ENCODE assay signal across 23 cellular contexts in genomic region chr7:151679073-151679708, GRCh38.
DNase-seq lines count a peak whose midpoint lies in the region; ATAC-seq, FAIRE-seq and TF ChIP-seq lines count a peak whose summit lies in the region.
"Had no signal": no experiment of that assay in that cellular context is flagged by ENCODE, and none has a peak within 500 bp of the region (broad histone marks: within the 10 kb centered on the region; RNA-seq: fewer than 3 reads in every experiment).

No MANE protein-coding gene starts in this region.

- peaks cover 30% of the 10 kb centered on the region for H3K4me1 Mint-ChIP-seq in stimulated activated naive CD8-positive, alpha-beta T cell treated with anti-CD3 and anti-CD28 coated beads, Interleukin-15, amount 100 ng/mL, for 72 hours
- H3K4me1 Mint-ChIP-seq in naive thymus-derived CD8-positive, alpha-beta T cell: peaks cover 25 to 45% (median 40%) of the 10 kb centered on the region in 4 donors
- H3K4me1 Mint-ChIP-seq in activated CD4-positive, alpha-beta memory T cell treated with anti-CD3 and anti-CD28 coated beads for 36 hours (ENCODE audit: low read depth): peaks cover 16% of the 10 kb centered on the region

- peak overlapping the region in 1 of 2 donors; percentile 35 for H3K4me3 Mint-ChIP-seq in stimulated activated naive CD8-positive, alpha-beta T cell treated with anti-CD3 and anti-CD28 coated beads, Interleukin-15, amount 100 ng/mL, for 72 hours
- H3K4me3 Mint-ChIP-seq in naive thymus-derived CD8-positive, alpha-beta T cell: peak overlapping the region in 8 of 10 donors; percentile 19 to 71 (median 64)
- no peak overlapping the region for H3K4me3 Mint-ChIP-seq in activated CD4-positive, alpha-beta memory T cell treated with anti-CD3 and anti-CD28 coated beads for 36 hours
- H3K4me3 Mint-ChIP-seq: activated CD4-positive, alpha-beta T cell treated with anti-CD3 and anti-CD28 coated beads, Interleukin-2, amount 10 ng/mL, durations not matched to agents 24 days and 14 days; activated naive CD4-positive, alpha-beta T cell treated with anti-CD3 and anti-CD28 coated beads, Interleukin-2, amount 10 ng/mL, durations not matched to agents 7 days and 5 days; brain had no signal

- no peak overlapping the region for H4K91ac ChIP-seq in H1 (replicated peaks; ENCODE audit: insufficient read length, low read length)

- no peak overlapping the region for H2BK120ac ChIP-seq in H1 (replicated peaks; ENCODE audit: low read depth, low read length)

- H3K27ac Mint-ChIP-seq in stimulated activated naive CD8-positive, alpha-beta T cell treated with anti-CD3 and anti-CD28 coated beads, Interleukin-15, amount 100 ng/mL, for 72 hours: peak overlapping the region in 1 of 2 donors; percentile 79
- H3K27ac Mint-ChIP-seq in naive thymus-derived CD8-positive, alpha-beta T cell: peak overlapping the region in 8 of 10 donors; percentile 22 to 88 (median 69)
- H3K27ac Mint-ChIP-seq in activated CD4-positive, alpha-beta memory T cell treated with anti-CD3 and anti-CD28 coated beads for 36 hours: no peak overlapping the region
- H3K27ac Mint-ChIP-seq: activated CD4-positive, alpha-beta T cell treated with anti-CD3 and anti-CD28 coated beads, Interleukin-2, amount 10 ng/mL, durations not matched to agents 24 days and 14 days; activated naive CD4-positive, alpha-beta T cell treated with anti-CD3 and anti-CD28 coated beads, Interleukin-2, amount 10 ng/mL, durations not matched to agents 7 days and 5 days had no signal

- H2BK15ac ChIP-seq in H1 (ENCODE audit: low read length): no peak overlapping the region

- intact Hi-C loops in activated CD4-positive, alpha-beta memory T cell treated with anti-CD3 and anti-CD28 coated beads for 36 hours (cut with micrococcal nuclease): no loop called here

- H4K8ac ChIP-seq in H1 (ENCODE audit: extremely low read depth, insufficient read depth, low read length): peak overlapping the region; percentile 51; the same call in 1 of the 2 replicates

- no peak overlapping the region for H4K5ac ChIP-seq in H1 (ENCODE audit: insufficient read length, low read depth, low read length)

- no peak overlapping the region for H3K23ac ChIP-seq in H1 (ENCODE audit: insufficient read length)

- no peak overlapping the region for H3K27ac ChIP-seq in H1 (ENCODE audit: low read depth, low read length)
- H3K27ac ChIP-seq: thoracic aorta had no signal

- H3K36me3 Mint-ChIP-seq in naive thymus-derived CD8-positive, alpha-beta T cell: peaks cover 0 to 18% (median 9%) of the 10 kb centered on the region in 3 donors
- H3K36me3 Mint-ChIP-seq in activated CD4-positive, alpha-beta memory T cell treated with anti-CD3 and anti-CD28 coated beads for 36 hours: no peaks in the 10 kb centered on the region
- H3K36me3 Mint-ChIP-seq: activated naive CD4-positive, alpha-beta T cell treated with anti-CD3 and anti-CD28 coated beads, Interleukin-2, amount 10 ng/mL, durations not matched to agents 7 days and 5 days; brain had no signal

- POLR2A ChIA-PET in H1 (lab: Charles Lee; ENCODE audit: partially characterized antibody): interaction anchor here (0.7 kb wide), 1 partner anchor 653 kb away, joined by 4 read pairs; no protein-coding TSS in a partner anchor
- POLR2A ChIA-PET in naive thymus-derived CD8-positive, alpha-beta T cell (lab: Charles Lee): no interaction called here
- POLR2A ChIA-PET in activated CD4-positive, alpha-beta memory T cell treated with anti-CD3 and anti-CD28 coated beads for 36 hours (lab: Charles Lee): no interaction called here

- no peak for TF ChIP-seq POLR2A in H1 (IDR thresholded peaks at IDR 0.05; ENCODE audit: control extremely low read depth in 1 of 2, low read depth in 2 of 2, low read length in 2 of 2)

- H3K56ac ChIP-seq in H1 (replicated peaks; ENCODE audit: insufficient read length, low read depth, low read length): no peak overlapping the region

- H3K9me3 ChIP-seq in H1 (ENCODE audit: insufficient read depth in 2 of 2, low read depth in 1 of 2, low read length in 1 of 2): no peaks in the 10 kb centered on the region
- H3K9me3 ChIP-seq: gastrocnemius medialis, thoracic aorta had no signal

- H3K27me3 Mint-ChIP-seq in stimulated activated naive CD8-positive, alpha-beta T cell treated with anti-CD3 and anti-CD28 coated beads, Interleukin-15, amount 100 ng/mL, for 72 hours: no peaks in the 10 kb centered on the region
- H3K27me3 Mint-ChIP-seq in naive thymus-derived CD8-positive, alpha-beta T cell: no peaks in the 10 kb centered on the region
- no peaks in the 10 kb centered on the region for H3K27me3 Mint-ChIP-seq in activated CD4-positive, alpha-beta memory T cell treated with anti-CD3 and anti-CD28 coated beads for 36 hours
- H3K27me3 Mint-ChIP-seq: brain; CD4-positive, CD25-positive, alpha-beta regulatory T cell had no signal

- no peak overlapping the region for H3K4me2 ChIP-seq in H1 (ENCODE audit: insufficient read depth in 1 of 2, low read depth in 2 of 2, low read length in 2 of 2)

- no peak overlapping the region for H3K9ac ChIP-seq in H1 (replicated peaks in 1 of 4; ENCODE audit: extremely low read depth in 1 of 4, low read depth in 3 of 4, low read length in 3 of 4)

- ATAC-seq in stimulated activated naive CD8-positive, alpha-beta T cell treated with anti-CD3 and anti-CD28 coated beads, Interleukin-15, amount 100 ng/mL, for 72 hours: peak; percentile 51
- no peak for ATAC-seq in stimulated activated naive CD8-positive, alpha-beta T cell treated with anti-CD3 and anti-CD28 coated beads, Interleukin-15, Interleukin-2, amounts not matched to agents 100 U/mL and 50 U/mL, for 24 hours
- ATAC-seq in naive thymus-derived CD8-positive, alpha-beta T cell: peak; percentile 50 to 58
- no peak for ATAC-seq in GM21619 (IDR thresholded peaks at IDR 0.05; ENCODE audit: unreplicated experiment)
- ATAC-seq in HG02642 (IDR thresholded peaks at IDR 0.05; ENCODE audit: poor library complexity, unreplicated experiment): no peak
- ATAC-seq in HG02571 (IDR thresholded peaks at IDR 0.05; ENCODE audit: unreplicated experiment): no peak
- ATAC-seq: gastrocnemius medialis, left lobe of liver had no signal

- H3K36me3 ChIP-seq in H1 (ENCODE audit: control insufficient read depth in 2 of 4, insufficient read depth in 4 of 4, low read length in 3 of 4): no peaks in the 10 kb centered on the region
- H3K36me3 ChIP-seq: gastrocnemius medialis, thoracic aorta had no signal

- H3K27me3 ChIP-seq in H1 (replicated peaks in 1 of 4; ENCODE audit: control insufficient read depth in 3 of 4, extremely low read depth in 1 of 4, insufficient read depth in 3 of 4, low read length in 3 of 4): no peaks in the 10 kb centered on the region
- H3K27me3 ChIP-seq: gastrocnemius medialis had no signal

- no peak overlapping the region for H3K14ac ChIP-seq in H1 (ENCODE audit: insufficient read length)

- H2AK5ac ChIP-seq in H1 (ENCODE audit: low read depth, low read length): no peak overlapping the region

- H2BK12ac ChIP-seq in H1 (ENCODE audit: low read depth, low read length): no peak overlapping the region

- no peak for FAIRE-seq in H1 (lab: Jason Lieb, UNC)
- FAIRE-seq: TTC549 had no signal

- H3K4me1 ChIP-seq in H1 (replicated peaks in 1 of 4; ENCODE audit: control insufficient read depth in 3 of 4, insufficient read depth in 4 of 4, low read length in 3 of 4): no peaks in the 10 kb centered on the region

- no peaks in the 10 kb centered on the region for H3K79me2 ChIP-seq in H1 (ENCODE audit: control insufficient read depth in 1 of 2, insufficient read depth in 2 of 2, low read length in 2 of 2)

- no peak for TF ChIP-seq EP300 in H1 (IDR thresholded peaks at IDR 0.05; ENCODE audit: borderline replicate concordance in 1 of 2, low read depth in 2 of 2, low read length in 2 of 2)

- TF ChIP-seq CTCF in H1 (IDR thresholded peaks at IDR 0.05; ENCODE audit: control extremely low read depth in 1 of 3, insufficient read depth in 1 of 3, low read depth in 1 of 3, low read length in 3 of 3): no peak

- H3K9me3 Mint-ChIP-seq in stimulated activated naive CD8-positive, alpha-beta T cell treated with anti-CD3 and anti-CD28 coated beads, Interleukin-15, amount 100 ng/mL, for 72 hours: no peaks in the 10 kb centered on the region
- H3K9me3 Mint-ChIP-seq in naive thymus-derived CD8-positive, alpha-beta T cell: no peaks in the 10 kb centered on the region
- no peaks in the 10 kb centered on the region for H3K9me3 Mint-ChIP-seq in activated CD4-positive, alpha-beta memory T cell treated with anti-CD3 and anti-CD28 coated beads for 36 hours
- H3K9me3 Mint-ChIP-seq: activated CD4-positive, alpha-beta T cell treated with anti-CD3 and anti-CD28 coated beads, Interleukin-2, amount 10 ng/mL, durations not matched to agents 24 days and 14 days; activated naive CD4-positive, alpha-beta T cell treated with anti-CD3 and anti-CD28 coated beads, Interleukin-2, amount 10 ng/mL, durations not matched to agents 7 days and 5 days; brain; CD4-positive, CD25-positive, alpha-beta regulatory T cell had no signal

- no peak overlapping the region for H2AFZ ChIP-seq in H1 (ENCODE audit: low read length)

- TF ChIP-seq RAD21 in H1 (IDR thresholded peaks at IDR 0.05 in 1 of 2, conservative IDR thresholded peaks at IDR 0.05 in 1 of 2; ENCODE audit: low read depth in 2 of 2, low read length in 2 of 2): no peak

- 83% methylated on average over 8 of the region's 8 CpGs; no CpG with 5 or more reads in 1 of the 2 experiments for WGBS in H1 (ENCODE audit: extremely low coverage in 1 of 2, insufficient coverage in 1 of 2, insufficient read length in 1 of 2, insufficient replicate concordance in 2 of 2, low coverage in 1 of 2, low lambda C conversion rate in 2 of 2, missing lambda C conversion rate in 1 of 2), 2 experiments

- no peaks in the 10 kb centered on the region for H3K79me1 ChIP-seq in H1 (ENCODE audit: low read depth, low read length)

- H3K4ac ChIP-seq in H1 (replicated peaks; ENCODE audit: insufficient read length, low read depth, low read length): no peak overlapping the region

- no peak overlapping the region for H3K18ac ChIP-seq in H1 (ENCODE audit: extremely low read depth, low read length)

- H2BK5ac ChIP-seq in H1 (ENCODE audit: low read depth, low read length): no peak overlapping the region

- no peak overlapping the region for H2BK20ac ChIP-seq in H1 (ENCODE audit: low read length)

- no peak for DNase-seq in stimulated activated naive CD8-positive, alpha-beta T cell treated with anti-CD3 and anti-CD28 coated beads, Interleukin-15, amount 100 ng/mL, for 72 hours
- DNase-seq in stimulated activated naive CD8-positive, alpha-beta T cell treated with anti-CD3 and anti-CD28 coated beads, Interleukin-15, Interleukin-2, amounts not matched to agents 100 U/mL and 50 U/mL, for 24 hours: no peak
- DNase-seq in H1 (ENCODE audit: low read depth in 1 of 2, low spot score in 2 of 2): no peak
- peak in 2 of 10 donors; percentile 2 to 18 for DNase-seq in naive thymus-derived CD8-positive, alpha-beta T cell
- DNase-seq in activated CD4-positive, alpha-beta memory T cell treated with anti-CD3 and anti-CD28 coated beads for 36 hours: no peak
- DNase-seq: ACHN; activated CD4-positive, alpha-beta T cell treated with anti-CD3 and anti-CD28 coated beads, Interleukin-2, amount 10 ng/mL, durations not matched to agents 24 days and 14 days; activated naive CD4-positive, alpha-beta T cell treated with anti-CD3 and anti-CD28 coated beads, Interleukin-2, amount 10 ng/mL, durations not matched to agents 7 days and 5 days; CD4-positive, CD25-positive, alpha-beta regulatory T cell; dermis blood vessel endothelial cell; DMS153; gastrocnemius medialis; GOT3; NCI-H2029 treated with DMSO at 0.1 percent for 48 hours; stimulated activated CD8-positive, alpha-beta memory T cell treated with anti-CD3 and anti-CD28 coated beads, Interleukin-4, amount 100 ng/mL, for 48 hours; SW 1271 had no signal

- no peaks in the 10 kb centered on the region for H3K23me2 ChIP-seq in H1 (ENCODE audit: low read depth, low read length)

- no peaks in the 10 kb centered on the region for H4K20me1 ChIP-seq in H1 (replicated peaks in 1 of 2; ENCODE audit: control insufficient read depth in 1 of 2, insufficient read depth in 2 of 2, low read length in 2 of 2)

- CTCF ChIA-PET in H1 (lab: Charles Lee; ENCODE audit: partially characterized antibody): interaction anchor here (0.8 to 1.6 kb wide), 3 partner anchors 10 to 40 kb away, joined by 4 to 7 read pairs (median 6); no protein-coding TSS in a partner anchor
- CTCF ChIA-PET in activated CD4-positive, alpha-beta memory T cell treated with anti-CD3 and anti-CD28 coated beads for 36 hours (lab: Charles Lee): no interaction called here

- H3K4me3 ChIP-seq in H1 (ENCODE audit: extremely low read depth in 1 of 4, insufficient read depth in 2 of 4, low read depth in 3 of 4, low read length in 4 of 4): no peak overlapping the region
- H3K4me3 ChIP-seq: gastrocnemius medialis, thoracic aorta had no signal

Comparison
In these comparisons a context has a peak if more than half of its experiments do, and no peak if none do; other contexts are left out.
1. ATAC-seq: peak in stimulated activated naive CD8-positive, alpha-beta T cell treated with anti-CD3 and anti-CD28 coated beads, Interleukin-15, amount 100 ng/mL, for 72 hours (single experiment) and naive thymus-derived CD8-positive, alpha-beta T cell (2 of 2); none in stimulated activated naive CD8-positive, alpha-beta T cell treated with anti-CD3 and anti-CD28 coated beads, Interleukin-15, Interleukin-2, amounts not matched to agents 100 U/mL and 50 U/mL, for 24 hours (single experiment), GM21619 (single experiment), HG02642 (single experiment) and HG02571 (single experiment).